33 cellular contexts compared by ENCODE assay signal in the genomic region with DNA sequence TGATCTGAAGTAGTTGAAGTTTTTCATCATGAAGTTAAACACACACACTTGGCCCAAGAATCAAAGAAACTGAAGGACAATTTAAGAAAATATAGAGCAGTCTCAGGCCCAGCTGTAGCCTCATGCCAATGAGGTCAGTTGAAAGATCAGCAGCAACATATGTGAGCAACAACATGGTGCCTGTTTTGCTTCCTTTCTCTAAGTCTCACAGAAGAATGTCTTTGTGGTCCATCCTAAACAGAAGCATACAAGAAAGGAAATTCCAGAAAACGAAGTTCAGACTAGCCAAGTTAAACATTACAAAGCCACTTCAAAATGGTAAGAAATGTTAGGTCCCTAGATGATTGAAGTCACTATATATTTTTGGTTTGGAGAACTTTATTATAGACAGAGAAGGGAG.
"Had no signal": no experiment of that assay in that cellular context is flagged by ENCODE, and none has a peak within 500 bp of the region (broad histone marks: within the 10 kb centered on the region; RNA-seq: fewer than 3 reads in every experiment).

No MANE protein-coding gene starts in this region.

- H3K9me3 Mint-ChIP-seq: activated B cell treated with CpG ODN at 0.5 μM for 24 hours; brain; T-helper 2 cell treated with Interferon-gamma antibody and Interleukin-4, amounts not matched to agents 5 μg/mL and 100 μg/mL, for 36 hours had no signal

- H3K27ac Mint-ChIP-seq: activated B cell treated with CpG ODN at 0.5 μM for 24 hours; activated CD8-positive, alpha-beta T cell treated with anti-CD3 and anti-CD28 coated beads for 36 hours; activated naive CD8-positive, alpha-beta T cell; activated T-helper 17 cell treated with anti-CD3 and anti-CD28 coated beads, Interleukin-2, amount 50 U/mL, for 72 hours; brain; dendritic cell treated with granulocyte-macrophage colony-stimulating factor and Interleukin-4, amounts not matched to agents 40 ng/mL and 50 ng/mL, for 4 days; T-helper 17 cell; T-helper 2 cell treated with Interferon-gamma antibody and Interleukin-4, amounts not matched to agents 5 μg/mL and 100 μg/mL, for 36 hours had no signal

- H3K36me3 Mint-ChIP-seq: activated naive CD8-positive, alpha-beta T cell; brain had no signal

- H3K4me1 Mint-ChIP-seq: activated B cell treated with CpG ODN at 0.5 μM for 24 hours; activated T-helper 17 cell treated with anti-CD3 and anti-CD28 coated beads, Interleukin-2, amount 50 U/mL, for 72 hours; brain; T-helper 17 cell had no signal

- ATAC-seq: activated CD4-positive, CD25-positive, alpha-beta regulatory T cell treated with anti-CD3 and anti-CD28 coated beads, Interleukin-2, amount 50 U/mL, for 24 hours; activated CD8-positive, alpha-beta T cell treated with anti-CD3 and anti-CD28 coated beads for 36 hours; activated T-cell treated with anti-CD3 and anti-CD28 coated beads, Interleukin-2, amount 50 U/mL, for 4 hours; activated T-helper 17 cell treated with anti-CD3 and anti-CD28 coated beads, Interleukin-2, amount 50 U/mL, for 72 hours; esophagus mucosa; gastroesophageal sphincter; SK-N-SH treated with all-trans-retinoic acid at 6 μM for 48 hours; T-helper 17 cell had no signal

- H3K4me3 ChIP-seq: breast epithelium, cardiac muscle cell, coronary artery, gastroesophageal sphincter had no signal

- H3K9me3 ChIP-seq: breast epithelium, gastroesophageal sphincter had no signal

- H3K4me1 ChIP-seq: breast epithelium, gastroesophageal sphincter had no signal

- DNase-seq: activated B cell treated with CpG ODN at 0.5 μM for 24 hours; activated CD4-positive, alpha-beta T cell treated with anti-CD3 and anti-CD28 coated beads for 48 hours; activated CD4-positive, alpha-beta T cell treated with anti-CD3 and anti-CD28 coated beads, Interleukin-2, amount 50 U/mL, for 1 hour; activated CD4-positive, alpha-beta T cell treated with anti-CD3 and anti-CD28 coated beads, Interleukin-2, amount 50 U/mL, for 48 hours; activated CD8-positive, alpha-beta memory T cell treated with anti-CD3 and anti-CD28 coated beads for 24 hours; activated CD8-positive, alpha-beta T cell treated with anti-CD3 and anti-CD28 coated beads for 36 hours; activated effector memory CD4-positive, alpha-beta T cell treated with Interleukin-2 at 50 U/mL for 16 hours; activated gamma-delta T cell treated with Interleukin-2 at 50 U/mL for 16 hours; activated naive CD4-positive, alpha-beta T cell treated with anti-CD3 and anti-CD28 coated beads, Interleukin-2, amount 50 U/mL, for 16 hours; activated naive CD4-positive, alpha-beta T cell treated with Interleukin-2 at 50 U/mL for 16 hours; activated T-cell treated with anti-CD3 and anti-CD28 coated beads, Interleukin-2, amount 50 U/mL, for 4 hours; amniotic stem cell; anterior cingulate cortex; central memory CD4-positive, alpha-beta T cell; cerebellar nuclear complex; effector CD8-positive, alpha-beta T cell; foreskin melanocyte; T-helper 1 cell; T-helper 17 cell; T1000; WERI-Rb-1 had no signal

- H3K27me3 ChIP-seq: breast epithelium, cardiac muscle cell, gastroesophageal sphincter had no signal

- H3K36me3 ChIP-seq: breast epithelium, cardiac muscle cell, gastroesophageal sphincter, WERI-Rb-1 had no signal

- H3K27ac ChIP-seq: breast epithelium, cardiac muscle cell, coronary artery, gastroesophageal sphincter, WERI-Rb-1 had no signal

- H3K4me3 Mint-ChIP-seq: activated B cell treated with CpG ODN at 0.5 μM for 24 hours; activated CD8-positive, alpha-beta T cell treated with anti-CD3 and anti-CD28 coated beads for 36 hours; activated naive CD8-positive, alpha-beta T cell; activated T-cell treated with anti-CD3 and anti-CD28 coated beads, Interleukin-2, amount 50 U/mL, for 4 hours; activated T-helper 17 cell treated with anti-CD3 and anti-CD28 coated beads, Interleukin-2, amount 50 U/mL, for 72 hours; brain; dendritic cell treated with granulocyte-macrophage colony-stimulating factor and Interleukin-4, amounts not matched to agents 40 ng/mL and 50 ng/mL, for 4 days; T-helper 17 cell; T-helper 2 cell treated with Interferon-gamma antibody and Interleukin-4, amounts not matched to agents 5 μg/mL and 100 μg/mL, for 36 hours had no signal

- H3K27me3 Mint-ChIP-seq: activated B cell treated with CpG ODN at 0.5 μM for 24 hours; activated CD8-positive, alpha-beta T cell treated with anti-CD3 and anti-CD28 coated beads for 36 hours; activated naive CD8-positive, alpha-beta T cell; activated T-helper 17 cell treated with anti-CD3 and anti-CD28 coated beads, Interleukin-2, amount 50 U/mL, for 72 hours; brain; dendritic cell treated with granulocyte-macrophage colony-stimulating factor and Interleukin-4, amounts not matched to agents 40 ng/mL and 50 ng/mL, for 4 days; T-helper 17 cell had no signal
